8 cellular contexts compared by ENCODE assay signal in the genomic region with DNA sequence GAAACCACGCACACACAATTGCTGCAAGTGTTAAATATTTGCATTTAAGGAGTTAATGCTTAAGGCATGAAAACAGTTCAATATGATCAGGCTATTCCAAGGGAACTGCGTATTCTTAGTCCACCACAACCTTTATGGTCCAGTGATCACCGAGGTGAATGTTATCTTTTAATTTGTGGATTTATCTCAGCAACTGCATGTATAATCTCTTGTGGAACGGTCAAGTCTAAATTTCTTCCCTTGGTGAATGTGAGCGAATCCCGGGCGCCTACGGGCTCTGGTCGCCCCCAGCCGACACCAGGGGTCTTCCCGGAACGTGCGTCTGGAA. TPM values are rescaled to one million over a fixed set of nuclear protein-coding genes. Genes with fewer than 3 reads are reported as not detected.
DNase-seq lines count a peak whose midpoint lies in the region; ATAC-seq and TF ChIP-seq lines count a peak whose summit lies in the region.

No MANE protein-coding gene starts in this region.

- DNase-seq in GM12864 (ENCODE audit: low read depth) (no peak), SJSA1 (ENCODE audit: low read depth in 1 of 2, low spot score in 2 of 2) (no peak), fibroblast of pulmonary artery (ENCODE audit: low read depth) (no peak), NOMO-1 treated with DMSO at 0.1 percent for 48 hours (lab: John Stamatoyannopoulos, UW; ENCODE audit: unreplicated experiment) (no peak), NCI-H82 treated with DMSO at 0.1 percent for 48 hours (lab: John Stamatoyannopoulos, UW; ENCODE audit: unreplicated experiment) (no peak), cerebellar nuclear complex (lab: John Stamatoyannopoulos, UW) (no peak)

- H3K4me3 ChIP-seq in GM12864 (ENCODE audit: low read depth, low read length) (peak overlapping the region; percentile 70), SJSA1 (peak overlapping the region; percentile 51), fibroblast of pulmonary artery (replicated peaks; ENCODE audit: low read depth, low read length) (peak overlapping the region; percentile 79), rectal smooth muscle tissue (ENCODE audit: low read length) (peak overlapping the region; percentile 88)

- H3K27me3 ChIP-seq in SJSA1 (replicated peaks) (no peaks in the 10 kb centered on the region), rectal smooth muscle tissue (ENCODE audit: control insufficient read depth, insufficient read depth, low read length) (no peaks in the 10 kb centered on the region)

- TF ChIP-seq CTCF in GM12864 (IDR thresholded peaks at IDR 0.05; ENCODE audit: low read depth, low read length, missing control alignments): no peak
- TF ChIP-seq CTCF in fibroblast of pulmonary artery (IDR thresholded peaks at IDR 0.05; ENCODE audit: low read length, missing control alignments): no peak

- H3K9ac ChIP-seq in rectal smooth muscle tissue (ENCODE audit: low read length): no peak overlapping the region

- H3K27ac ChIP-seq in SJSA1: no peak overlapping the region; the same call in 1 of the 2 replicates
- no peak overlapping the region for H3K27ac ChIP-seq in rectal smooth muscle tissue (ENCODE audit: low read depth, low read length)

- H3K36me3 ChIP-seq in SJSA1: no peaks in the 10 kb centered on the region
- H3K36me3 ChIP-seq in rectal smooth muscle tissue (ENCODE audit: control insufficient read depth, insufficient read depth, low read length): peaks cover 2% of the 10 kb centered on the region

- no peak for ATAC-seq in HG03108 (IDR thresholded peaks at IDR 0.05; ENCODE audit: unreplicated experiment)

- H3K9me3 ChIP-seq in SJSA1 (replicated peaks): no peaks in the 10 kb centered on the region

- H3K4me1 ChIP-seq in SJSA1 (replicated peaks): peaks cover 12% of the 10 kb centered on the region
- no peaks in the 10 kb centered on the region for H3K4me1 ChIP-seq in rectal smooth muscle tissue (ENCODE audit: control insufficient read depth, insufficient read depth, low read length)

RNA-seq across cellular contexts. Expression of gene AK7, which starts 1.0 kb away (rescaled TPM):
- not detected in 2 replicates for total RNA-seq in SJSA1 (2014; rRNA removed; shearing (Covaris generic))

RNA-seq across cellular contexts. Expression of gene GSKIP, which starts 27.6 kb away (rescaled TPM):
- total RNA-seq in SJSA1 (2014; rRNA removed; shearing (Covaris generic)): 41.5 and 45.0 TPM in 2 replicates

RNA-seq across cellular contexts. Expression of gene ATG2B, which starts 27.8 kb away (rescaled TPM):
- total RNA-seq in SJSA1 (2014; rRNA removed; shearing (Covaris generic)): 5.0 and 11.0 TPM in 2 replicates
